Comparison of ENCODE assay signal across 25 cellular contexts in the genomic region with DNA sequence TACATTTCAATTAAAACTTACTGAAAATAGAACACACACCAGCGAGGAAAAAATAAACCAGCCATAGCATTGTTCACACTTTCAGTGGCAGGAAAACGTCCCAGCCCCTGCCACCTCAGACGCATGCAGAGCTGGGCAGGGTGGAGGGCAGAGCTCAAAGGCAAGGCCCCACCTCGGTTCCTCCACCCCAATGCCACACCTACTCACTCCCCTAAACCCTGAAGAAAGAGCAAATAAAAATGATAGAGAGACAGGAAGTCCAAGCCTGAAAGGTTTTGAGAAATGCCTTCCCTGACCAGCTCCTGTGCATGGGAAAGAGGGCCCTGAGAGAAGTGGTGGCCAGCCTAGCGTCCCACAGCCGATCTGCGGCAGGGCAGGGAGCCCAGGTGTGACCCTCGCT. TPM values are rescaled to one million over a fixed set of nuclear protein-coding genes. Genes with fewer than 3 reads are reported as not detected.
"Had no signal": no experiment of that assay in that cellular context is flagged by ENCODE, and none has a peak within 500 bp of the region (broad histone marks: within the 10 kb centered on the region; RNA-seq: fewer than 3 reads in every experiment).

No MANE protein-coding gene starts in this region.

- H3K36me3 ChIP-seq: brain microvascular endothelial cell, gastrocnemius medialis, left lung, upper lobe of left lung had no signal

- ATAC-seq: activated CD8-positive, alpha-beta T cell treated with anti-CD3 and anti-CD28 coated beads for 36 hours; activated naive CD8-positive, alpha-beta T cell treated with anti-CD3 and anti-CD28 coated beads, Interleukin-2, amount 50 U/mL, for 24 hours; esophagus mucosa; gastrocnemius medialis; left lung; naive thymus-derived CD8-positive, alpha-beta T cell had no signal

- FAIRE-seq: keratinocyte, TTC549 had no signal

- H3K9me3 ChIP-seq: gastrocnemius medialis, left lung, testis, upper lobe of left lung had no signal

- H3K4me3 ChIP-seq: gastrocnemius medialis, left lung, SK-N-MC, testis, upper lobe of left lung had no signal

- H3K27ac ChIP-seq: brain microvascular endothelial cell, gastrocnemius medialis, left lung, SK-N-MC, testis, upper lobe of left lung had no signal

- DNase-seq: activated B cell treated with CpG ODN at 0.5 μM for 24 hours; activated CD4-positive, alpha-beta T cell treated with anti-CD3 and anti-CD28 coated beads for 4 hours; activated CD8-positive, alpha-beta T cell treated with anti-CD3 and anti-CD28 coated beads for 36 hours; activated effector memory CD4-positive, alpha-beta T cell treated with Interleukin-2 at 50 U/mL for 16 hours; activated naive CD4-positive, alpha-beta T cell treated with anti-CD3 and anti-CD28 coated beads, Interleukin-2, amount 10 ng/mL, durations not matched to agents 7 days and 5 days; activated naive CD8-positive, alpha-beta T cell treated with anti-CD3 and anti-CD28 coated beads, Interleukin-2, amount 50 U/mL, for 24 hours; activated T-cell treated with anti-CD3 and anti-CD28 coated beads, Interleukin-2, amount 50 U/mL, for 24 hours; anterior cingulate cortex; brain microvascular endothelial cell; cortex of kidney; effector CD4-positive, alpha-beta T cell; gastrocnemius medialis; head of caudate nucleus; left lung; naive thymus-derived CD8-positive, alpha-beta T cell; retina; testis; upper lobe of left lung had no signal

- H3K27me3 ChIP-seq: brain microvascular endothelial cell, testis had no signal

RNA-seq across cellular contexts. Expression of gene B3GNT6, which starts 14.9 kb away (rescaled TPM):
- total RNA-seq: activated B cell treated with CpG ODN at 0.5 μM for 24 hours; activated CD8-positive, alpha-beta T cell treated with anti-CD3 and anti-CD28 coated beads for 36 hours; lung microvascular endothelial cell; naive thymus-derived CD8-positive, alpha-beta T cell; skeletal muscle tissue; T-helper 2 cell treated with Interferon-gamma antibody and Interleukin-4, amounts not matched to agents 100 ng/mL and 5 ng/mL, for 36 hours had no signal
- polyA plus RNA-seq: keratinocyte; naive thymus-derived CD8-positive, alpha-beta T cell had no signal

RNA-seq across cellular contexts. Expression of gene OMP, which starts 53.6 kb away (rescaled TPM):
- total RNA-seq: activated B cell treated with CpG ODN at 0.5 μM for 24 hours; activated CD8-positive, alpha-beta T cell treated with anti-CD3 and anti-CD28 coated beads for 36 hours; esophagus mucosa; gastrocnemius medialis; left lung; lung microvascular endothelial cell; T-helper 2 cell treated with Interferon-gamma antibody and Interleukin-4, amounts not matched to agents 100 ng/mL and 5 ng/mL, for 36 hours had no signal
- polyA plus RNA-seq: keratinocyte; naive thymus-derived CD8-positive, alpha-beta T cell had no signal
